ENCODE assay signal across 8 cellular contexts in the genomic region with DNA sequence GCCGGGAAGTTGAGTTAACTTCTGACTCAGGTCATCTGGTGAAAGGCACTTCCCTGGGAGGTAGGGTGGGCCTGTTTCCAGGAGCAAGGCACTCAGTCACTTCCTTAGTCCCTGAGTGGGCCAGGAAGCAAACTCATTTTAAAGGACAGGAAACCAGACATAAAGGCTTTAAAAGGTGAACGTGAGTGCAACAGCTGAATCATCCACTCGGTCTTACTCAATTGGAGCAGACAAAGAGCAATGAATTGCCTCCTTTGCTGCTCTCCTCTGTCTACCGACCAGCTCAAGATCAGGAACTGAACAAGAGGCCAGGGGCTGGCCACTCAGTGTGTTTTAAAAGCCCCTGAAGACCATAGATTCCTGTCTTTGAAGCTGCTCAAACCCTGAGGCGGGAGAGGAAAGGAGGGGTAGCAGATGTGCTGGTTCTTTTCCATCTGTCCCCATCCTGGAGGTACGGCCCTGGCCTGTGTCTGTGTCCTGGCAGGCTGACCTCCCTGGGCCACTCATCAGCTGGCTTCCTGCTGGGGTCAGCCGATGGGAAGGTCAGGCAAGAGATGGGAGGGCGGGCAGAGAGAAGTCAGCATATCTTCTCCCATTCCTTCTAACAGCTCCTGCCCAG.
A peak's percentile ranks its signal among the peaks of the same experiment; 100 is the strongest.
DNase-seq lines count a peak whose midpoint lies in the region; ATAC-seq and TF ChIP-seq lines count a peak whose summit lies in the region.

No MANE protein-coding gene starts in this region.

- peaks cover 8% of the 10 kb centered on the region for H3K4me1 ChIP-seq in mesendoderm (ENCODE audit: control insufficient read depth, low read depth, low read length)

- no peak overlapping the region for H2BK15ac ChIP-seq in mesendoderm (replicated peaks; ENCODE audit: low read depth)

- H3K4ac ChIP-seq in mesendoderm (ENCODE audit: low read depth, low read length) = no peak overlapping the region

- H3K79me1 ChIP-seq in mesendoderm (ENCODE audit: low read length) = peaks cover 3% of the 10 kb centered on the region

- H2BK120ac ChIP-seq in mesendoderm (ENCODE audit: low read depth, low read length) = no peak overlapping the region

- no CpG with 5 or more reads among the region's 8 CpGs for WGBS in mesendoderm (ENCODE audit: extremely low coverage, insufficient coverage, low lambda C conversion rate)

- H3K23ac ChIP-seq in mesendoderm (ENCODE audit: low read length) = no peak overlapping the region

- ATAC-seq in GM21381 (IDR thresholded peaks at IDR 0.05; ENCODE audit: unreplicated experiment) = no peak
- ATAC-seq in HG03196 (IDR thresholded peaks at IDR 0.05; ENCODE audit: unreplicated experiment) = no peak
- no peak for ATAC-seq in HG02610 (IDR thresholded peaks at IDR 0.05; ENCODE audit: unreplicated experiment)

- H3K36me3 ChIP-seq in mesendoderm (ENCODE audit: control insufficient read depth, insufficient read depth, low read length) = no peaks in the 10 kb centered on the region

- H3K79me2 ChIP-seq in mesendoderm (ENCODE audit: control insufficient read depth, insufficient read depth, low read length) = no peaks in the 10 kb centered on the region

- no peak overlapping the region for H3K18ac ChIP-seq in mesendoderm (ENCODE audit: low read length)

- peak overlapping the region; percentile 36 for H3K27ac ChIP-seq in mesendoderm (ENCODE audit: low read depth, low read length)

- no peak overlapping the region for H3K4me3 ChIP-seq in cardiac fibroblast (replicated peaks in 1 of 2; ENCODE audit: low read depth in 2 of 2, low read length in 2 of 2)
- no peak overlapping the region for H3K4me3 ChIP-seq in mesendoderm (ENCODE audit: low read length)

- no peak overlapping the region for H4K8ac ChIP-seq in mesendoderm (ENCODE audit: low read depth, low read length)

- H3K56ac ChIP-seq in mesendoderm (ENCODE audit: low read length) = peak overlapping the region; percentile 69

- peak overlapping the region; percentile 17 for H3K9ac ChIP-seq in mesendoderm (ENCODE audit: low read length)

- no peak for TF ChIP-seq CTCF in cardiac fibroblast (IDR thresholded peaks at IDR 0.05; ENCODE audit: low read depth, low read length)

- H3K27me3 ChIP-seq in mesendoderm (ENCODE audit: insufficient read depth, low read length, poor library complexity) = no peaks in the 10 kb centered on the region

- DNase-seq in DMS153 treated with DMSO at 0.1 percent for 48 hours (lab: John Stamatoyannopoulos, UW; ENCODE audit: unreplicated experiment) (peak; percentile 40), NCI-H1092 (lab: John Stamatoyannopoulos, UW) (peak; percentile 10), cardiac fibroblast (ENCODE audit: low read depth in 2 of 2) (peak; percentile 92 to 99), mesendoderm (no peak), NCI-H1048 (lab: John Stamatoyannopoulos, UW) (no peak)

- peak overlapping the region; percentile 71 for H2AK5ac ChIP-seq in mesendoderm (ENCODE audit: low read length)

- no peak overlapping the region for H3K4me2 ChIP-seq in mesendoderm (ENCODE audit: low read length)

- peak overlapping the region; percentile 68 for H4K5ac ChIP-seq in mesendoderm (ENCODE audit: low read length)

- peak overlapping the region; percentile 25 for H2BK5ac ChIP-seq in mesendoderm (ENCODE audit: low read length)

Comparison
In these comparisons a context has a peak if more than half of its experiments do, and no peak if none do; other contexts are left out.
1. DNase-seq: peak in DMS153 treated with DMSO at 0.1 percent for 48 hours (single experiment), NCI-H1092 (single experiment) and cardiac fibroblast (2 of 2); none in mesendoderm (single experiment) and NCI-H1048 (single experiment).